Comparison of ENCODE assay signal across 8 cellular contexts in genomic region chr2:70948350-70949003, GRCh38. TPM values are rescaled to one million over a fixed set of nuclear protein-coding genes. Genes with fewer than 3 reads are reported as not detected.
DNase-seq lines count a peak whose midpoint lies in the region; ATAC-seq and TF ChIP-seq lines count a peak whose summit lies in the region.

No MANE protein-coding gene starts in this region.

- H3K4me3 ChIP-seq in endocrine pancreas (ENCODE audit: control insufficient read depth, insufficient read depth, low read length), result peak overlapping the region; percentile 56

- DNase-seq in A172 (ENCODE audit: low spot score), result peak; percentile 47
- peak; percentile 83 for DNase-seq in GM13976 (ENCODE audit: low spot score)
- DNase-seq in NCI-H774 (lab: John Stamatoyannopoulos, UW), result peak; percentile 47
- DNase-seq in activated CD8-positive, alpha-beta memory T cell treated with anti-CD3 and anti-CD28 coated beads for 24 hours, result peak; percentile 90
- DNase-seq in middle frontal gyrus (ENCODE audit: extremely low spot score, low spot score), result peak; percentile 20
- peak; percentile 55 to 61 for DNase-seq in stimulated activated CD8-positive, alpha-beta memory T cell treated with anti-CD3 and anti-CD28 coated beads, Interleukin-15, amount 100 ng/mL, for 48 hours (ENCODE audit: low read depth in 2 of 2)

- H3K36me3 ChIP-seq in endocrine pancreas (ENCODE audit: control insufficient read depth, insufficient read depth, low read length), result no peaks in the 10 kb centered on the region

- peak; percentile 93 for ATAC-seq in HG03354 (IDR thresholded peaks at IDR 0.05; ENCODE audit: poor library complexity, severe bottlenecking, unreplicated experiment)

- H3K9ac ChIP-seq in endocrine pancreas (ENCODE audit: control insufficient read depth, insufficient read depth, low read length), result peak overlapping the region; percentile 17

- peak; percentile 84 for TF ChIP-seq CTCF in GM13976 (IDR thresholded peaks at IDR 0.05; ENCODE audit: borderline replicate concordance, control extremely low read depth, extremely low read depth, insufficient read depth, missing control alignments)

- H3K9me3 ChIP-seq in endocrine pancreas (ENCODE audit: control insufficient read depth, low read length), result no peaks in the 10 kb centered on the region

- peaks cover 4% of the 10 kb centered on the region for H3K27me3 ChIP-seq in endocrine pancreas (ENCODE audit: control insufficient read depth, insufficient read depth, low read length)

- no peaks in the 10 kb centered on the region for H3K4me1 ChIP-seq in endocrine pancreas (ENCODE audit: control insufficient read depth, insufficient read depth, low read length)

- in situ Hi-C loops in GM13976 (cut with MboI; ENCODE audit: low sequenced_read_pairs, unreplicated experiment), result no loop called here

RNA-seq across cellular contexts. Expression of gene ATP6V1B1, which starts 12.8 kb away (rescaled TPM):
- 0.93 TPM in 1 of 2 replicates, not detected in the other for total RNA-seq in A172 (2014; rRNA removed; shearing (Covaris generic))

RNA-seq across cellular contexts. Expression of gene ANKRD53, which starts 30.0 kb away (rescaled TPM):
- total RNA-seq in A172 (2014; rRNA removed; shearing (Covaris generic)), result not detected in 2 replicates

RNA-seq across cellular contexts. Expression of gene TEX261, which starts 46.2 kb away (rescaled TPM):
- total RNA-seq in A172 (2014; rRNA removed; shearing (Covaris generic)), result 41.4 and 49.5 TPM in 2 replicates

RNA-seq across cellular contexts. Expression of gene VAX2, which starts 48.1 kb away (rescaled TPM):
- total RNA-seq in A172 (2014; rRNA removed; shearing (Covaris generic)), result 3.3 and 5.0 TPM in 2 replicates

Comparison
In these comparisons a context has a peak if more than half of its experiments do, and no peak if none do; other contexts are left out.
1. Peak in every context shown above with its lines: DNase-seq, ATAC-seq and H3K4me3 ChIP-seq.
2. DNase-seq: peak in every context shown above with its lines; median percentile 90 in activated CD8-positive, alpha-beta memory T cell treated with anti-CD3 and anti-CD28 coated beads for 24 hours; 83 in GM13976; 58 in stimulated activated CD8-positive, alpha-beta memory T cell treated with anti-CD3 and anti-CD28 coated beads, Interleukin-15, amount 100 ng/mL, for 48 hours; 47 in A172; 47 in NCI-H774; 20 in middle frontal gyrus.